Comparison of ENCODE assay signal across 9 cellular contexts in the genomic region with DNA sequence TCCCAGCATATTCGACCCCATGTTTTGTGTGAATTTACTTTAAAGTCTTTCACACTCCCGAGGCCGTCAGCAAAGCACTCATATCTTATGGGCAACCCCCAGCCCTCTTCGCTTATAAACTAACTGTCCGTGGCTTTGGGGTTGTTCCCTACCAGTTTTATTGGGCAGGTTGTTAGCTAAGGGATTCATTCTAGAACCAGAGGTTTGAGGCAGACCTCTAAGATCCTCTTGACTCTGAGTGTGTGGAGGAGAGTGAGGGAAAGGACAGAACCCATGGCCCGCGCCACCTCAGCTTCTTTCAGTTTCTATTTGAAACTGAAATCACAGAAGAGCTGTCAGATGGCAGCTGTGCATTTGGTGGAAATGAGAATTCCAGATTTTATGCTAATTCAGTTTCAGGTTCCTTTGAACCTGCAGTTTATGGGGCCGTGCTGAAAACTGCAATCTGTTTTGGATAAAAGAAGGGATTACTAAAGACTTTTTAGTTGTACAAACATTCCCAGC.
DNase-seq lines count a peak whose midpoint lies in the region; ATAC-seq lines count a peak whose summit lies in the region.
"Had no signal": no experiment of that assay in that cellular context is flagged by ENCODE, and none has a peak within 500 bp of the region (broad histone marks: within the 10 kb centered on the region; RNA-seq: fewer than 3 reads in every experiment).

No MANE protein-coding gene starts in this region.

- no peaks in the 10 kb centered on the region for H3K36me3 Mint-ChIP-seq in CD4-positive, CD25-positive, alpha-beta regulatory T cell
- no peaks in the 10 kb centered on the region for H3K36me3 Mint-ChIP-seq in activated naive CD4-positive, alpha-beta T cell treated with anti-CD3 and anti-CD28 coated beads, Interleukin-2, amount 50 U/mL, for 24 hours
- H3K36me3 Mint-ChIP-seq in activated T-helper 2 cell treated with anti-CD3 and anti-CD28 coated beads, Interferon-gamma antibody, Interleukin-2, Interleukin-4, amounts not matched to agents 10 μg/mL and 5 μg/mL and 100 μg/mL, durations not matched to agents 14 hours and 24 hours and 36 hours (ENCODE audit: low read depth) = no peaks in the 10 kb centered on the region

- no peaks in the 10 kb centered on the region for H3K9me3 ChIP-seq in CD4-positive, CD25-positive, alpha-beta regulatory T cell (ENCODE audit: control insufficient read depth in 2 of 2, low read length in 2 of 2)

- H3K4me1 ChIP-seq in CD4-positive, CD25-positive, alpha-beta regulatory T cell (ENCODE audit: control insufficient read depth, insufficient read depth, low read length, poor library complexity, severe bottlenecking) = no peaks in the 10 kb centered on the region

- no peak overlapping the region for H3K27ac ChIP-seq in CD4-positive, CD25-positive, alpha-beta regulatory T cell (ENCODE audit: insufficient read depth, low read length, poor library complexity, severe bottlenecking)

- no peaks in the 10 kb centered on the region for H3K27me3 ChIP-seq in CD4-positive, CD25-positive, alpha-beta regulatory T cell (ENCODE audit: control insufficient read depth, insufficient read depth, low read length)

- peaks cover 5% of the 10 kb centered on the region for H3K27me3 Mint-ChIP-seq in CD4-positive, CD25-positive, alpha-beta regulatory T cell
- no peaks in the 10 kb centered on the region for H3K27me3 Mint-ChIP-seq in activated naive CD4-positive, alpha-beta T cell treated with anti-CD3 and anti-CD28 coated beads, Interleukin-2, amount 50 U/mL, for 24 hours
- H3K27me3 Mint-ChIP-seq in activated T-helper 2 cell treated with anti-CD3 and anti-CD28 coated beads, Interferon-gamma antibody, Interleukin-2, Interleukin-4, amounts not matched to agents 10 μg/mL and 5 μg/mL and 100 μg/mL, durations not matched to agents 14 hours and 24 hours and 36 hours (ENCODE audit: low read depth) = peaks cover 16% of the 10 kb centered on the region

- H3K9me3 Mint-ChIP-seq in CD4-positive, CD25-positive, alpha-beta regulatory T cell = peaks cover 0 to 9% (median 1%) of the 10 kb centered on the region in 7 donors
- H3K9me3 Mint-ChIP-seq in activated naive CD4-positive, alpha-beta T cell treated with anti-CD3 and anti-CD28 coated beads, Interleukin-2, amount 50 U/mL, for 24 hours = no peaks in the 10 kb centered on the region
- H3K9me3 Mint-ChIP-seq in activated T-helper 2 cell treated with anti-CD3 and anti-CD28 coated beads, Interferon-gamma antibody, Interleukin-2, Interleukin-4, amounts not matched to agents 10 μg/mL and 5 μg/mL and 100 μg/mL, durations not matched to agents 14 hours and 24 hours and 36 hours = peaks cover 5% of the 10 kb centered on the region
- H3K9me3 Mint-ChIP-seq: T-helper 1 cell treated with Interleukin-12 subunit alpha and Interleukin-12 subunit beta and Interleukin-4 antibody, amounts not matched to agents 30 μg/mL and 1 μg/mL, for 36 hours had no signal

- H3K36me3 ChIP-seq in CD4-positive, CD25-positive, alpha-beta regulatory T cell (ENCODE audit: control insufficient read depth, insufficient read depth, low read length) = no peaks in the 10 kb centered on the region

- ATAC-seq in CD4-positive, CD25-positive, alpha-beta regulatory T cell (ENCODE audit: low read depth in 2 of 2) = no peak
- peak; percentile 82 for ATAC-seq in GM19025 (IDR thresholded peaks at IDR 0.05; ENCODE audit: low read depth, unreplicated experiment)
- peak; percentile 80 for ATAC-seq in HG03135 (IDR thresholded peaks at IDR 0.05; ENCODE audit: unreplicated experiment)
- no peak for ATAC-seq in sciatic nerve

- H3K27ac Mint-ChIP-seq in CD4-positive, CD25-positive, alpha-beta regulatory T cell = peak overlapping the region in 2 of 3 donors; percentile 8 to 38
- no peak overlapping the region for H3K27ac Mint-ChIP-seq in activated naive CD4-positive, alpha-beta T cell treated with anti-CD3 and anti-CD28 coated beads, Interleukin-2, amount 50 U/mL, for 24 hours
- H3K27ac Mint-ChIP-seq in activated T-helper 2 cell treated with anti-CD3 and anti-CD28 coated beads, Interferon-gamma antibody, Interleukin-2, Interleukin-4, amounts not matched to agents 10 μg/mL and 5 μg/mL and 100 μg/mL, durations not matched to agents 14 hours and 24 hours and 36 hours = no peak overlapping the region
- H3K27ac Mint-ChIP-seq: T-helper 1 cell treated with Interleukin-12 subunit alpha and Interleukin-12 subunit beta and Interleukin-4 antibody, amounts not matched to agents 30 μg/mL and 1 μg/mL, for 36 hours had no signal

- no peak for DNase-seq in CD4-positive, CD25-positive, alpha-beta regulatory T cell
- no peak for DNase-seq in activated T-helper 2 cell treated with anti-CD3 and anti-CD28 coated beads, Interferon-gamma antibody, Interleukin-2, Interleukin-4, amounts not matched to agents 10 μg/mL and 5 μg/mL and 100 μg/mL, durations not matched to agents 14 hours and 24 hours and 36 hours (ENCODE audit: low spot score)
- DNase-seq in sciatic nerve (ENCODE audit: low spot score) (no peak), NCI-H146 (lab: John Stamatoyannopoulos, UW) (no peak), NCI-H187 treated with DMSO at 0.1 percent for 48 hours (lab: John Stamatoyannopoulos, UW) (no peak)

- H3K4me3 Mint-ChIP-seq in CD4-positive, CD25-positive, alpha-beta regulatory T cell = peak overlapping the region in 3 of 4 donors; percentile 54 to 66 (median 58)
- H3K4me3 Mint-ChIP-seq in activated naive CD4-positive, alpha-beta T cell treated with anti-CD3 and anti-CD28 coated beads, Interleukin-2, amount 50 U/mL, for 24 hours = peak overlapping the region; percentile 50
- no peak overlapping the region for H3K4me3 Mint-ChIP-seq in activated T-helper 2 cell treated with anti-CD3 and anti-CD28 coated beads, Interferon-gamma antibody, Interleukin-2, Interleukin-4, amounts not matched to agents 10 μg/mL and 5 μg/mL and 100 μg/mL, durations not matched to agents 14 hours and 24 hours and 36 hours (ENCODE audit: low read depth)
- H3K4me3 Mint-ChIP-seq: T-helper 1 cell treated with Interleukin-12 subunit alpha and Interleukin-12 subunit beta and Interleukin-4 antibody, amounts not matched to agents 30 μg/mL and 1 μg/mL, for 36 hours had no signal

- peaks cover 0 to 8% (median 2%) of the 10 kb centered on the region in 4 donors for H3K4me1 Mint-ChIP-seq in CD4-positive, CD25-positive, alpha-beta regulatory T cell
- peaks cover 9% of the 10 kb centered on the region for H3K4me1 Mint-ChIP-seq in activated naive CD4-positive, alpha-beta T cell treated with anti-CD3 and anti-CD28 coated beads, Interleukin-2, amount 50 U/mL, for 24 hours
- H3K4me1 Mint-ChIP-seq in activated T-helper 2 cell treated with anti-CD3 and anti-CD28 coated beads, Interferon-gamma antibody, Interleukin-2, Interleukin-4, amounts not matched to agents 10 μg/mL and 5 μg/mL and 100 μg/mL, durations not matched to agents 14 hours and 24 hours and 36 hours (ENCODE audit: low read depth) = peaks cover 20% of the 10 kb centered on the region

- intact Hi-C loops in activated T-helper 2 cell treated with anti-CD3 and anti-CD28 coated beads, Interferon-gamma antibody, Interleukin-2, Interleukin-4, amounts not matched to agents 10 μg/mL and 5 μg/mL and 100 μg/mL, durations not matched to agents 14 hours and 24 hours and 36 hours (cut with micrococcal nuclease) = no loop called here
- intact Hi-C loops in sciatic nerve (cut with DNase I) = no loop called here

- H3K4me3 ChIP-seq in CD4-positive, CD25-positive, alpha-beta regulatory T cell (ENCODE audit: low read depth, low read length) = peak overlapping the region; percentile 27

Comparison
In these comparisons a context has a peak if more than half of its experiments do, and no peak if none do; other contexts are left out.
1. ATAC-seq: peak in GM19025 (single experiment) and HG03135 (single experiment); none in CD4-positive, CD25-positive, alpha-beta regulatory T cell (0 of 2) and sciatic nerve (single experiment).
2. H3K27ac Mint-ChIP-seq: peak in CD4-positive, CD25-positive, alpha-beta regulatory T cell (2 of 3); none in activated naive CD4-positive, alpha-beta T cell treated with anti-CD3 and anti-CD28 coated beads, Interleukin-2, amount 50 U/mL, for 24 hours (single experiment) and activated T-helper 2 cell treated with anti-CD3 and anti-CD28 coated beads, Interferon-gamma antibody, Interleukin-2, Interleukin-4, amounts not matched to agents 10 μg/mL and 5 μg/mL and 100 μg/mL, durations not matched to agents 14 hours and 24 hours and 36 hours (single experiment).